17 cellular contexts compared by ENCODE assay signal in the genomic region with DNA sequence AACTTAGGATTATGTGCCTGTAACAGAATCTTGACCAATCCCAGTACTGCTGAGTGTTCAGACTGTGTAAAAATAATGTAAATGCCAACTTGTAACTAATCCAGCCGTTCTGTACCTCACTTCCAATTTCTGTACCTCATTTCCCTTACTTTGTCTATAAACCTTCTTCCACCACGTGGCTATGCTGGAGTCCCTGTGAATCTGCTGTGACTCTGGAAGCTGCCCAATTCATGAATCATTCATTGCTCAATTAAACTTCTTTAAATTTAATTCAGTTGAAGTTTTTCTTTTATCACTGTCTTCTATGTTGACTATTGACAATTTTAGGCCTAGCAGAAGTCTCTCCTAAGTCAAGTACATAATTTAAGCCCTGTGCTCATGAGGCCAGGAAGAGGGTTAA.
DNase-seq lines count a peak whose midpoint lies in the region; ATAC-seq and TF ChIP-seq lines count a peak whose summit lies in the region.
"Had no signal": no experiment of that assay in that cellular context is flagged by ENCODE, and none has a peak within 500 bp of the region (broad histone marks: within the 10 kb centered on the region; RNA-seq: fewer than 3 reads in every experiment).

No MANE protein-coding gene starts in this region.

- H3K9me2 ChIP-seq in PC-3 (replicated peaks; ENCODE audit: low read length) = no peaks in the 10 kb centered on the region

- H2AFZ ChIP-seq in PC-3 (ENCODE audit: low read length) = peak overlapping the region; percentile 20

- H3K9me3 Mint-ChIP-seq in progenitor cell of endocrine pancreas (ENCODE audit: low read depth) = peaks cover 4% of the 10 kb centered on the region
- H3K9me3 Mint-ChIP-seq: activated naive CD8-positive, alpha-beta T cell treated with anti-CD3 and anti-CD28 coated beads, Interleukin-2, amount 10 ng/mL, durations not matched to agents 7 days and 5 days; CD4-positive, alpha-beta memory T cell had no signal

- no peak overlapping the region for H3K9ac ChIP-seq in PC-3 (ENCODE audit: low read length)

- ATAC-seq in PC-3 (peak; percentile 82), GM19455 (IDR thresholded peaks at IDR 0.05; ENCODE audit: unreplicated experiment) (no peak), heart left ventricle (no peak)
- ATAC-seq: psoas muscle had no signal

- H3K27ac Mint-ChIP-seq in progenitor cell of endocrine pancreas = no peak overlapping the region
- H3K27ac Mint-ChIP-seq: activated naive CD8-positive, alpha-beta T cell treated with anti-CD3 and anti-CD28 coated beads, Interleukin-2, amount 10 ng/mL, durations not matched to agents 7 days and 5 days; CD4-positive, alpha-beta memory T cell had no signal

- no peaks in the 10 kb centered on the region for H3K9me3 ChIP-seq in PC-3 (ENCODE audit: low read length)
- no peaks in the 10 kb centered on the region for H3K9me3 ChIP-seq in prostate gland
- no peaks in the 10 kb centered on the region for H3K9me3 ChIP-seq in thyroid gland
- H3K9me3 ChIP-seq in heart left ventricle = no peaks in the 10 kb centered on the region
- H3K9me3 ChIP-seq: psoas muscle had no signal

- no peak overlapping the region for H3K27ac ChIP-seq in PC-3 (ENCODE audit: low read length)
- H3K27ac ChIP-seq in prostate gland = no peak overlapping the region
- no peak overlapping the region for H3K27ac ChIP-seq in thyroid gland
- no peak overlapping the region for H3K27ac ChIP-seq in heart left ventricle
- H3K27ac ChIP-seq: cardiac muscle cell, HL-60, psoas muscle had no signal

- WGBS in prostate gland = 24% methylated on average over 2 of the region's 2 CpGs
- 77 to 82% methylated on average over 2 of the region's 2 CpGs for WGBS in thyroid gland, 2 donors
- WGBS in heart left ventricle, 4 donors = 60 to 73% (median 67%) methylated on average over 2 of the region's 2 CpGs

- H3K27me3 ChIP-seq in PC-3 (ENCODE audit: low read length) (peaks cover 3% of the 10 kb centered on the region; the same call in 1 of the 2 replicates), prostate gland (replicated peaks; ENCODE audit: insufficient read depth) (no peaks in the 10 kb centered on the region), thyroid gland (no peaks in the 10 kb centered on the region), heart left ventricle (no peaks in the 10 kb centered on the region)
- H3K27me3 ChIP-seq: cardiac muscle cell had no signal

- 0 out of 2 replicates have a peak, but pooled peaks cover under 1% of the 10 kb centered on the region for H3K4me1 ChIP-seq in PC-3 (ENCODE audit: insufficient read depth, low read length)
- H3K4me1 ChIP-seq in prostate gland (replicated peaks) = no peaks in the 10 kb centered on the region
- H3K4me1 ChIP-seq in thyroid gland = peaks cover 0 to 5% of the 10 kb centered on the region in 2 donors
- H3K4me1 ChIP-seq in heart left ventricle = peaks cover 0 to 7% (median 1%) of the 10 kb centered on the region in 12 donors

- no peaks in the 10 kb centered on the region for H3K36me3 Mint-ChIP-seq in progenitor cell of endocrine pancreas (ENCODE audit: insufficient read depth)
- H3K36me3 Mint-ChIP-seq: activated naive CD8-positive, alpha-beta T cell treated with anti-CD3 and anti-CD28 coated beads, Interleukin-2, amount 10 ng/mL, durations not matched to agents 7 days and 5 days; CD4-positive, alpha-beta memory T cell had no signal

- POLR2A ChIA-PET in PC-3 (lab: Charles Lee; ENCODE audit: unreplicated experiment) = no interaction called here

- no peak overlapping the region for H3K4me2 ChIP-seq in PC-3 (ENCODE audit: low read length)

- no peaks in the 10 kb centered on the region for H3K4me1 Mint-ChIP-seq in progenitor cell of endocrine pancreas (ENCODE audit: low read depth)
- H3K4me1 Mint-ChIP-seq: activated naive CD8-positive, alpha-beta T cell treated with anti-CD3 and anti-CD28 coated beads, Interleukin-2, amount 10 ng/mL, durations not matched to agents 7 days and 5 days; CD4-positive, alpha-beta memory T cell had no signal

- H3K4me3 ChIP-seq in PC-3 (ENCODE audit: low read length) (no peak overlapping the region), prostate gland (no peak overlapping the region), thyroid gland (replicated peaks in 1 of 3) (no peak overlapping the region), heart left ventricle (no peak overlapping the region)
- H3K4me3 ChIP-seq: cardiac muscle cell, psoas muscle had no signal

- H3K36me3 ChIP-seq in PC-3 (ENCODE audit: low read depth, low read length) = no peaks in the 10 kb centered on the region
- no peaks in the 10 kb centered on the region for H3K36me3 ChIP-seq in prostate gland
- H3K36me3 ChIP-seq in thyroid gland = no peaks in the 10 kb centered on the region
- H3K36me3 ChIP-seq in heart left ventricle = no peaks in the 10 kb centered on the region
- H3K36me3 ChIP-seq: cardiac muscle cell had no signal

- H3F3A ChIP-seq in PC-3 (ENCODE audit: low read length, unreplicated experiment) = no peaks in the 10 kb centered on the region

- no peak overlapping the region for H3K4me3 Mint-ChIP-seq in progenitor cell of endocrine pancreas (ENCODE audit: low read depth)
- H3K4me3 Mint-ChIP-seq: activated naive CD8-positive, alpha-beta T cell treated with anti-CD3 and anti-CD28 coated beads, Interleukin-2, amount 10 ng/mL, durations not matched to agents 7 days and 5 days; CD4-positive, alpha-beta memory T cell had no signal

- peak; percentile 8 for DNase-seq in H4 (ENCODE audit: low spot score)
- peak; percentile 82 for DNase-seq in PC-3
- DNase-seq in dedifferentiated amniotic fluid mesenchymal stem cell (ENCODE audit: extremely low spot score) = peak; percentile 31
- DNase-seq in prostate gland (ENCODE audit: low spot score) = peak; percentile 23
- DNase-seq in thyroid gland = no peak
- DNase-seq in heart left ventricle = no peak
- DNase-seq in progenitor cell of endocrine pancreas (ENCODE audit: low spot score, unreplicated experiment) = no peak
- DNase-seq: activated naive CD8-positive, alpha-beta T cell treated with anti-CD3 and anti-CD28 coated beads, Interleukin-2, amount 10 ng/mL, durations not matched to agents 7 days and 5 days; CD4-positive, alpha-beta memory T cell; dermis blood vessel endothelial cell; kidney glomerular epithelial cell; NCI-H1694; NCI-H748 treated with DMSO at 0.1 percent for 48 hours; psoas muscle had no signal

- CTCF ChIA-PET in PC-3 (lab: Charles Lee) = interaction anchor here (0.9 kb wide), 1 partner anchor 1059 kb away, joined by 3 read pairs; no protein-coding TSS in a partner anchor

- no peaks in the 10 kb centered on the region for H3K27me3 Mint-ChIP-seq in progenitor cell of endocrine pancreas
- H3K27me3 Mint-ChIP-seq: activated naive CD8-positive, alpha-beta T cell treated with anti-CD3 and anti-CD28 coated beads, Interleukin-2, amount 10 ng/mL, durations not matched to agents 7 days and 5 days had no signal

- no peaks in the 10 kb centered on the region for H4K20me1 ChIP-seq in PC-3 (ENCODE audit: low read length)

- TF ChIP-seq CTCF in PC-3 (conservative IDR thresholded peaks at IDR 0.05; ENCODE audit: low read depth, low read length) = no peak; the same call in 1 of the 2 replicates
- TF ChIP-seq CTCF in prostate gland (IDR thresholded peaks at IDR 0.05) = no peak
- no peak for TF ChIP-seq CTCF in thyroid gland (IDR thresholded peaks at IDR 0.05)
- no peak for TF ChIP-seq CTCF in heart left ventricle (IDR thresholded peaks at IDR 0.05)
- no peak for TF ChIP-seq CTCF in progenitor cell of endocrine pancreas (IDR thresholded peaks at IDR 0.05; ENCODE audit: unreplicated experiment)

- intact Hi-C loops in PC-3 (cut with micrococcal nuclease) = no loop called here
- intact Hi-C loops in prostate gland (cut with DNase I) = loop anchor here (10.0 kb wide), 1 partner anchor 344 kb away; no protein-coding TSS in a partner anchor
- intact Hi-C loops in thyroid gland (cut with DNase I) = no loop called here
- intact Hi-C loops in heart left ventricle (cut with DNase I) = no loop called here

- BruUV-seq in PC-3 (replicated peaks; lab: Mats Ljungman, UMichigan) = no TSS peak

- TF ChIP-seq POLR2A in prostate gland (IDR thresholded peaks at IDR 0.05) = no peak
- TF ChIP-seq POLR2A in thyroid gland (IDR thresholded peaks at IDR 0.05) = no peak
- TF ChIP-seq POLR2A in heart left ventricle (IDR thresholded peaks at IDR 0.05) = no peak

- no peaks in the 10 kb centered on the region for H3K79me2 ChIP-seq in PC-3 (ENCODE audit: low read length)

Comparison
In these comparisons a context has a peak if more than half of its experiments do, and no peak if none do; other contexts are left out.
1. DNase-seq: peak in H4 (single experiment), PC-3 (single experiment), dedifferentiated amniotic fluid mesenchymal stem cell (single experiment) and prostate gland (single experiment); none in thyroid gland (0 of 2), heart left ventricle (0 of 5) and progenitor cell of endocrine pancreas (single experiment).